20 cellular contexts compared by ENCODE assay signal in the genomic region with DNA sequence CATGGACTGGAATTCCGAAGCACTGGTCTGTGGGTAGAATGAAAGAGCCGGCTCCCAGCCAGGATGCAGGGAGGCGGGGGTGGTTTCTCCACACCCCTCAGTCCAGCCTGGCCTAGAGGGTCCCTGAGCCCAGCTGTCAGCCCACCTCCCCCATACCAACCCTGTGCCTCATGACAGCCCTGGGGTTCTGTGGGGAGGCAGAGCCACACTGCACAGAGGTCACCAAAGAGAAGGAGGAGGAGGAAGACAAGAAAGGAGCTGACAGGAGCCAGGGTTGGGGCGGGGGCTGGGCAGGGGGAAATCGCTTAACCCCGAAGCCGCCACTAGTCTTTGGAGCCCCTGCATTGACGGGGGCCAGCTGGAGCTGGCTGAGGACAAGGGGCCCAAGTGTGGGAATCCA. TPM values are rescaled to one million over a fixed set of nuclear protein-coding genes. Genes with fewer than 3 reads are reported as not detected.
"Had no signal": no experiment of that assay in that cellular context is flagged by ENCODE, and none has a peak within 500 bp of the region (broad histone marks: within the 10 kb centered on the region; RNA-seq: fewer than 3 reads in every experiment).

No MANE protein-coding gene starts in this region.

- H3K4me3 Mint-ChIP-seq: activated CD4-positive, alpha-beta T cell treated with anti-CD3 and anti-CD28 coated beads, Interleukin-2, amount 10 ng/mL, durations not matched to agents 7 days and 5 days; activated CD8-positive, alpha-beta T cell treated with anti-CD3 and anti-CD28 coated beads for 36 hours; activated naive CD4-positive, alpha-beta T cell treated with anti-CD3 and anti-CD28 coated beads, Interleukin-2, amount 10 ng/mL, durations not matched to agents 7 days and 5 days; activated naive CD8-positive, alpha-beta T cell treated with anti-CD3 and anti-CD28 coated beads for 36 hours; activated T-cell treated with anti-CD3 and anti-CD28 coated beads, Interleukin-2, amount 50 U/mL, for 72 hours; T-helper 17 cell had no signal

- ATAC-seq: activated CD8-positive, alpha-beta T cell treated with anti-CD3 and anti-CD28 coated beads for 36 hours; activated T-cell treated with anti-CD3 and anti-CD28 coated beads, Interleukin-2, amount 50 U/mL, for 72 hours; PC-3; T-helper 17 cell had no signal

- H3K4me1 Mint-ChIP-seq: activated CD4-positive, alpha-beta T cell treated with anti-CD3 and anti-CD28 coated beads, Interleukin-2, amount 10 ng/mL, durations not matched to agents 7 days and 5 days; activated naive CD4-positive, alpha-beta T cell treated with anti-CD3 and anti-CD28 coated beads, Interleukin-2, amount 10 ng/mL, durations not matched to agents 7 days and 5 days; activated naive CD8-positive, alpha-beta T cell treated with anti-CD3 and anti-CD28 coated beads for 36 hours had no signal

- H3K27ac ChIP-seq: brain microvascular endothelial cell, cardiac muscle cell had no signal

- H3K4me3 ChIP-seq: cardiac muscle cell had no signal

- H3K27ac Mint-ChIP-seq: activated CD4-positive, alpha-beta T cell treated with anti-CD3 and anti-CD28 coated beads, Interleukin-2, amount 10 ng/mL, durations not matched to agents 7 days and 5 days; activated CD8-positive, alpha-beta T cell treated with anti-CD3 and anti-CD28 coated beads for 36 hours; activated naive CD4-positive, alpha-beta T cell treated with anti-CD3 and anti-CD28 coated beads, Interleukin-2, amount 10 ng/mL, durations not matched to agents 7 days and 5 days; activated naive CD8-positive, alpha-beta T cell treated with anti-CD3 and anti-CD28 coated beads for 36 hours; activated T-cell treated with anti-CD3 and anti-CD28 coated beads, Interleukin-2, amount 50 U/mL, for 72 hours; activated T-helper 2 cell treated with anti-CD3 and anti-CD28 coated beads, Interferon-gamma antibody, Interleukin-2, Interleukin-4, amounts not matched to agents 10 μg/mL and 5 μg/mL and 100 μg/mL, durations not matched to agents 14 hours and 24 hours and 36 hours; T-helper 17 cell had no signal

- DNase-seq: activated CD4-positive, alpha-beta T cell treated with anti-CD3 and anti-CD28 coated beads, Interleukin-2, amount 10 ng/mL, durations not matched to agents 7 days and 5 days; activated CD4-positive, CD25-positive, alpha-beta regulatory T cell; activated CD8-positive, alpha-beta memory T cell treated with anti-CD3 and anti-CD28 coated beads, Interleukin-2, amount 50 U/mL, for 4 hours; activated CD8-positive, alpha-beta T cell treated with anti-CD3 and anti-CD28 coated beads for 36 hours; activated gamma-delta T cell treated with Interleukin-2 at 50 U/mL for 16 hours; activated naive CD4-positive, alpha-beta T cell treated with anti-CD3 and anti-CD28 coated beads, Interleukin-2, amount 10 ng/mL, durations not matched to agents 7 days and 5 days; activated naive CD8-positive, alpha-beta T cell treated with anti-CD3 and anti-CD28 coated beads for 36 hours; activated T-cell treated with anti-CD3 and anti-CD28 coated beads, Interleukin-2, amount 50 U/mL, for 72 hours; brain microvascular endothelial cell; Karpas-422; NCI-H1105 treated with DMSO at 0.1 percent for 48 hours; NCI-H1436 treated with DMSO at 0.1 percent for 48 hours; NCI-H187; NCI-H524; PC-3; SHP77 treated with DMSO at 0.1 percent for 48 hours; T-helper 17 cell; T-helper 9 cell had no signal

- H3K36me3 ChIP-seq: brain microvascular endothelial cell, cardiac muscle cell had no signal

- H3K36me3 Mint-ChIP-seq: activated naive CD4-positive, alpha-beta T cell treated with anti-CD3 and anti-CD28 coated beads, Interleukin-2, amount 10 ng/mL, durations not matched to agents 7 days and 5 days; activated naive CD8-positive, alpha-beta T cell treated with anti-CD3 and anti-CD28 coated beads for 36 hours had no signal

- H3K9me3 Mint-ChIP-seq: activated CD4-positive, alpha-beta T cell treated with anti-CD3 and anti-CD28 coated beads, Interleukin-2, amount 10 ng/mL, durations not matched to agents 7 days and 5 days; activated CD8-positive, alpha-beta T cell treated with anti-CD3 and anti-CD28 coated beads for 36 hours; activated naive CD4-positive, alpha-beta T cell treated with anti-CD3 and anti-CD28 coated beads, Interleukin-2, amount 10 ng/mL, durations not matched to agents 7 days and 5 days; activated naive CD8-positive, alpha-beta T cell treated with anti-CD3 and anti-CD28 coated beads for 36 hours; activated T-cell treated with anti-CD3 and anti-CD28 coated beads, Interleukin-2, amount 50 U/mL, for 72 hours; activated T-helper 2 cell treated with anti-CD3 and anti-CD28 coated beads, Interferon-gamma antibody, Interleukin-2, Interleukin-4, amounts not matched to agents 10 μg/mL and 5 μg/mL and 100 μg/mL, durations not matched to agents 14 hours and 24 hours and 36 hours had no signal

RNA-seq across cellular contexts. Expression of gene KAZALD1, which starts 32.3 kb away (rescaled TPM):
- total RNA-seq: T-helper 17 cell had no signal

RNA-seq across cellular contexts. Expression of gene TLX1, which starts 37.0 kb away (rescaled TPM):
- total RNA-seq: activated CD4-positive, alpha-beta T cell treated with anti-CD3 and anti-CD28 coated beads, Interleukin-2, amount 10 ng/mL, durations not matched to agents 7 days and 5 days; activated CD8-positive, alpha-beta T cell treated with anti-CD3 and anti-CD28 coated beads for 36 hours; activated naive CD8-positive, alpha-beta T cell treated with anti-CD3 and anti-CD28 coated beads for 36 hours; activated T-cell treated with anti-CD3 and anti-CD28 coated beads, Interleukin-2, amount 50 U/mL, for 72 hours; activated T-helper 2 cell treated with anti-CD3 and anti-CD28 coated beads, Interferon-gamma antibody, Interleukin-2, Interleukin-4, amounts not matched to agents 10 μg/mL and 5 μg/mL and 100 μg/mL, durations not matched to agents 14 hours and 24 hours and 36 hours; PC-3; T-helper 17 cell had no signal
